ENCODE assay signal across 12 cellular contexts in genomic region chr3:12159227-12159601, GRCh38. TPM values are rescaled to one million over a fixed set of nuclear protein-coding genes. Genes with fewer than 3 reads are reported as not detected.
DNase-seq lines count a peak whose midpoint lies in the region; ATAC-seq and TF ChIP-seq lines count a peak whose summit lies in the region.
"Had no signal": no experiment of that assay in that cellular context is flagged by ENCODE, and none has a peak within 500 bp of the region (broad histone marks: within the 10 kb centered on the region; RNA-seq: fewer than 3 reads in every experiment).

No MANE protein-coding gene starts in this region.

- TF ChIP-seq CTCF in cardiac fibroblast (IDR thresholded peaks at IDR 0.05; ENCODE audit: low read depth, low read length) (no peak), smooth muscle cell (IDR thresholded peaks at IDR 0.05; ENCODE audit: borderline replicate concordance, insufficient read depth, poor library complexity, severe bottlenecking) (no peak), CD14-positive monocyte (IDR thresholded peaks at IDR 0.05) (no peak), upper lobe of left lung (IDR thresholded peaks at IDR 0.05) (no peak)

- no peaks in the 10 kb centered on the region for H3K9me3 ChIP-seq in smooth muscle cell (replicated peaks; ENCODE audit: low read depth)
- H3K9me3 ChIP-seq in upper lobe of left lung: no peaks in the 10 kb centered on the region
- no peaks in the 10 kb centered on the region for H3K9me3 ChIP-seq in MG63

- ATAC-seq in upper lobe of left lung (ENCODE audit: low FRiP score in 2 of 2): no peak

- peaks cover 8% of the 10 kb centered on the region for H3K4me1 Mint-ChIP-seq in activated CD4-positive, alpha-beta T cell treated with anti-CD3 and anti-CD28 coated beads, Interleukin-2, amount 10 ng/mL, durations not matched to agents 24 days and 14 days
- peaks cover 15% of the 10 kb centered on the region for H3K4me1 Mint-ChIP-seq in CD14-positive monocyte

- H3K36me3 ChIP-seq in smooth muscle cell (ENCODE audit: low read depth) (no peaks in the 10 kb centered on the region), upper lobe of left lung (no peaks in the 10 kb centered on the region), MG63 (no peaks in the 10 kb centered on the region)

- H3K4me2 ChIP-seq in smooth muscle cell: peak overlapping the region; percentile 83

- no peak overlapping the region for H3K4me3 ChIP-seq in cardiac fibroblast (replicated peaks in 1 of 2; ENCODE audit: low read depth in 2 of 2, low read length in 2 of 2)
- no peak overlapping the region for H3K4me3 ChIP-seq in smooth muscle cell
- peak overlapping the region in 1 of 4 donors; percentile 43 for H3K4me3 ChIP-seq in upper lobe of left lung
- H3K4me3 ChIP-seq in MG63: no peak overlapping the region

- H4K20me1 ChIP-seq in smooth muscle cell (ENCODE audit: low read depth): no peaks in the 10 kb centered on the region

- no peak for TF ChIP-seq EP300 in upper lobe of left lung (IDR thresholded peaks at IDR 0.05)

- no peaks in the 10 kb centered on the region for H3K27me3 ChIP-seq in smooth muscle cell (ENCODE audit: low read depth)
- H3K27me3 ChIP-seq in upper lobe of left lung: no peaks in the 10 kb centered on the region
- H3K27me3 ChIP-seq in MG63: no peaks in the 10 kb centered on the region

- no peaks in the 10 kb centered on the region for H3K36me3 Mint-ChIP-seq in activated CD4-positive, alpha-beta T cell treated with anti-CD3 and anti-CD28 coated beads, Interleukin-2, amount 10 ng/mL, durations not matched to agents 24 days and 14 days (ENCODE audit: low read depth)
- H3K36me3 Mint-ChIP-seq in CD14-positive monocyte: no peaks in the 10 kb centered on the region

- intact Hi-C loops in activated CD4-positive, alpha-beta T cell treated with anti-CD3 and anti-CD28 coated beads, Interleukin-2, amount 10 ng/mL, durations not matched to agents 24 days and 14 days (cut with micrococcal nuclease): no loop called here
- intact Hi-C loops in CD14-positive monocyte (cut with micrococcal nuclease): no loop called here

- TF ChIP-seq POLR2A in upper lobe of left lung (IDR thresholded peaks at IDR 0.05): no peak

- H3K9me3 Mint-ChIP-seq in activated CD4-positive, alpha-beta T cell treated with anti-CD3 and anti-CD28 coated beads, Interleukin-2, amount 10 ng/mL, durations not matched to agents 24 days and 14 days: no peaks in the 10 kb centered on the region
- no peaks in the 10 kb centered on the region for H3K9me3 Mint-ChIP-seq in CD14-positive monocyte

- H3K4me3 Mint-ChIP-seq in activated CD4-positive, alpha-beta T cell treated with anti-CD3 and anti-CD28 coated beads, Interleukin-2, amount 10 ng/mL, durations not matched to agents 24 days and 14 days: no peak overlapping the region
- peak overlapping the region in 1 of 2 donors; percentile 93 for H3K4me3 Mint-ChIP-seq in CD14-positive monocyte

- H3K9ac ChIP-seq in smooth muscle cell (ENCODE audit: low read depth): no peak overlapping the region

- H3F3A ChIP-seq in smooth muscle cell (ENCODE audit: low read depth): peaks cover 3% of the 10 kb centered on the region

- H3K4me1 ChIP-seq in smooth muscle cell (ENCODE audit: low read depth) (peaks cover 17% of the 10 kb centered on the region), upper lobe of left lung (peaks cover 0 to 10% (median 2%) of the 10 kb centered on the region in 4 donors)

- DNase-seq in LoVo (ENCODE audit: low spot score) (peak; percentile 16), cardiac fibroblast (ENCODE audit: low read depth in 2 of 2) (peak; percentile 9 to 14), iPS-NIHi11 (ENCODE audit: low spot score) (peak; percentile 33), smooth muscle cell (lab: John Stamatoyannopoulos, UW; ENCODE audit: unreplicated experiment) (no peak), CD14-positive monocyte (ENCODE audit: low spot score) (no peak), upper lobe of left lung (no peak), MG63 (no peak)
- DNase-seq in activated CD4-positive, alpha-beta T cell treated with anti-CD3 and anti-CD28 coated beads, Interleukin-2, amount 10 ng/mL, durations not matched to agents 24 days and 14 days: no peak
- DNase-seq: central memory CD4-positive, alpha-beta T cell; MM.1S; stimulated activated CD4-positive, alpha-beta T cell treated with anti-CD3 and anti-CD28 coated beads, Interleukin-1b, Interleukin-23, amount 100 ng/mL, for 48 hours had no signal

- peaks cover 19% of the 10 kb centered on the region for H3K27me3 Mint-ChIP-seq in activated CD4-positive, alpha-beta T cell treated with anti-CD3 and anti-CD28 coated beads, Interleukin-2, amount 10 ng/mL, durations not matched to agents 24 days and 14 days
- H3K27me3 Mint-ChIP-seq in CD14-positive monocyte (ENCODE audit: low read depth in 3 of 3): peaks cover 11 to 22% (median 17%) of the 10 kb centered on the region in 3 donors

- whole genome bisulfite sequencing in smooth muscle cell (ENCODE audit: low lambda C conversion rate): 45% methylated on average over 4 of the region's 4 CpGs
- WGBS in upper lobe of left lung, 2 donors: 65 to 76% methylated on average over 4 of the region's 4 CpGs

- no peak overlapping the region for H3K27ac ChIP-seq in smooth muscle cell (ENCODE audit: low read depth)
- H3K27ac ChIP-seq in upper lobe of left lung: no peak overlapping the region

- no peaks in the 10 kb centered on the region for H3K79me2 ChIP-seq in smooth muscle cell (ENCODE audit: low read depth)

- peak overlapping the region; percentile 93 for H2AFZ ChIP-seq in smooth muscle cell (ENCODE audit: low read depth)

- no peak overlapping the region for H3K27ac Mint-ChIP-seq in activated CD4-positive, alpha-beta T cell treated with anti-CD3 and anti-CD28 coated beads, Interleukin-2, amount 10 ng/mL, durations not matched to agents 24 days and 14 days
- H3K27ac Mint-ChIP-seq in CD14-positive monocyte: peak overlapping the region in 2 of 7 donors; percentile 0 to 12

RNA-seq across cellular contexts. Expression of gene TIMP4, which starts 0.5 kb away (rescaled TPM):
- 0.27 and 0.81 TPM in 2 replicates for total RNA-seq in smooth muscle cell
- 1.2 and 1.5 TPM in 2 replicates for polyA plus RNA-seq in smooth muscle cell
- total RNA-seq in activated CD4-positive, alpha-beta T cell treated with anti-CD3 and anti-CD28 coated beads, Interleukin-2, amount 10 ng/mL, durations not matched to agents 24 days and 14 days: 0.19 and 0.33 TPM in 2 replicates
- not detected for polyA plus RNA-seq in CD14-positive monocyte
- total RNA-seq in upper lobe of left lung: 10 to 100 TPM in 1 of 6 donors, 1 to 10 TPM in 5; 1.6 to 10.5 (median 5.2) TPM
- total RNA-seq in MG63 (2014; rRNA removed; shearing (Covaris generic); ENCODE audit: low replicate concordance): 0.10 TPM in 1 of 2 replicates, not detected in the other
- total RNA-seq: RPMI7951 had no signal

Comparison
In these comparisons a context has a peak if more than half of its experiments do, and no peak if none do; other contexts are left out.
1. DNase-seq: peak in LoVo (single experiment), cardiac fibroblast (2 of 2) and iPS-NIHi11 (single experiment); none in smooth muscle cell (single experiment), activated CD4-positive, alpha-beta T cell treated with anti-CD3 and anti-CD28 coated beads, Interleukin-2, amount 10 ng/mL, durations not matched to agents 24 days and 14 days (single experiment), CD14-positive monocyte (single experiment), upper lobe of left lung (0 of 2) and MG63 (single experiment).